In genomic region chr15:81410318-81410753, GRCh38 we compare ENCODE assay signal across 8 cellular contexts. TPM values are rescaled to one million over a fixed set of nuclear protein-coding genes. Genes with fewer than 3 reads are reported as not detected.
DNase-seq lines count a peak whose midpoint lies in the region; ATAC-seq, FAIRE-seq and TF ChIP-seq lines count a peak whose summit lies in the region.

No MANE protein-coding gene starts in this region.

- H3K36me3 ChIP-seq in SJCRH30 (no peaks in the 10 kb centered on the region), lung (ENCODE audit: control insufficient read depth in 2 of 2, insufficient read depth in 2 of 2, low read length in 2 of 2) (no peaks in the 10 kb centered on the region), aorta (ENCODE audit: control insufficient read depth in 1 of 2, insufficient read depth in 2 of 2, low read length in 1 of 2) (no peaks in the 10 kb centered on the region)

- intact Hi-C loops in aorta (cut with DNase I): no loop called here

- DNase-seq in stimulated activated CD4-positive, alpha-beta T cell treated with anti-CD3 and anti-CD28 coated beads, Interleukin-1b, Interleukin-23, amount 100 ng/mL, for 48 hours: peak; percentile 4
- no peak for DNase-seq in stimulated activated CD4-positive, alpha-beta T cell treated with anti-CD3 and anti-CD28 coated beads, Interleukin-2, amount 100 ng/mL, for 24 hours
- DNase-seq in NAMALWA (ENCODE audit: low spot score): peak; percentile 83
- DNase-seq in SJCRH30: peak; percentile 59 to 86
- peak; percentile 41 for DNase-seq in lung (ENCODE audit: low spot score)
- peak in 1 of 2 donors; percentile 55 for DNase-seq in aorta

- H3K27me3 ChIP-seq in SJCRH30 (no peaks in the 10 kb centered on the region), lung (ENCODE audit: control insufficient read depth, insufficient read depth) (no peaks in the 10 kb centered on the region), aorta (ENCODE audit: control insufficient read depth in 1 of 2, insufficient read depth in 2 of 2, low read length in 1 of 2) (no peaks in the 10 kb centered on the region)

- H3K4me3 ChIP-seq in SJCRH30: no peak overlapping the region
- no peak overlapping the region for H3K4me3 ChIP-seq in lung
- H3K4me3 ChIP-seq in aorta (ENCODE audit: low read length in 2 of 2): no peak overlapping the region

- TF ChIP-seq CTCF in lung (IDR thresholded peaks at IDR 0.05; ENCODE audit: control extremely low read depth, extremely low read depth): peak; percentile 19

- no peaks in the 10 kb centered on the region for H3K4me1 ChIP-seq in SJCRH30
- H3K4me1 ChIP-seq in lung (ENCODE audit: control insufficient read depth in 2 of 2, insufficient read depth in 2 of 2, low read length in 2 of 2): no peaks in the 10 kb centered on the region
- H3K4me1 ChIP-seq in aorta (ENCODE audit: control insufficient read depth in 1 of 2, insufficient read depth in 2 of 2, low read length in 2 of 2): no peaks in the 10 kb centered on the region

- peak; percentile 91 for FAIRE-seq in endometrium (lab: Jason Lieb, UNC)

- H3K9me3 ChIP-seq in SJCRH30 (replicated peaks) (no peaks in the 10 kb centered on the region), lung (ENCODE audit: control insufficient read depth in 2 of 2, insufficient read depth in 1 of 2, low read length in 1 of 2) (peaks cover 0 to 1% of the 10 kb centered on the region in 2 donors), aorta (ENCODE audit: control insufficient read depth, low read length) (peaks cover 2% of the 10 kb centered on the region)

- H3K27ac ChIP-seq in SJCRH30: no peak overlapping the region
- no peak overlapping the region for H3K27ac ChIP-seq in lung (ENCODE audit: low read depth in 1 of 2, low read length in 1 of 2)
- no peak overlapping the region for H3K27ac ChIP-seq in aorta (ENCODE audit: low read depth in 1 of 2, low read length in 2 of 2)

- WGBS in lung, 2 donors: 0 to 1% methylated on average over 4 of the region's 4 CpGs
- 1% methylated on average over 4 of the region's 4 CpGs for WGBS in aorta, 2 donors

- ATAC-seq in lung (ENCODE audit: insufficient read depth, low FRiP score): no peak
- peak; percentile 90 for ATAC-seq in aorta (ENCODE audit: low FRiP score)
- ATAC-seq in HG02840 (IDR thresholded peaks at IDR 0.05; ENCODE audit: low FRiP score, unreplicated experiment): no peak

RNA-seq across cellular contexts. Expression of gene TMC3, which starts 36.3 kb away (rescaled TPM):
- 0.06 TPM in 1 of 2 replicates, not detected in the other for total RNA-seq in SJCRH30 (2014; rRNA removed; shearing (Covaris generic))
- total RNA-seq in lung (under 1 TPM in 1 of 2 donors, not detected in 1; 0.03 TPM), aorta (under 1 TPM in 1 of 2 donors, not detected in 1; 0.81 TPM)
- polyA plus RNA-seq in lung (not detected), aorta (not detected)

Comparison
In these comparisons a context has a peak if more than half of its experiments do, and no peak if none do; other contexts are left out.
1. DNase-seq: peak in stimulated activated CD4-positive, alpha-beta T cell treated with anti-CD3 and anti-CD28 coated beads, Interleukin-1b, Interleukin-23, amount 100 ng/mL, for 48 hours (single experiment), NAMALWA (single experiment), SJCRH30 (2 of 2) and lung (single experiment); none in stimulated activated CD4-positive, alpha-beta T cell treated with anti-CD3 and anti-CD28 coated beads, Interleukin-2, amount 100 ng/mL, for 24 hours (0 of 2).